ENCODE assay signal across 11 cellular contexts in genomic region chr16:1150511-1150982, GRCh38. TPM values are rescaled to one million over a fixed set of nuclear protein-coding genes. Genes with fewer than 3 reads are reported as not detected.
DNase-seq lines count a peak whose midpoint lies in the region; FAIRE-seq and TF ChIP-seq lines count a peak whose summit lies in the region.
"Had no signal": no experiment of that assay in that cellular context is flagged by ENCODE, and none has a peak within 500 bp of the region (broad histone marks: within the 10 kb centered on the region; RNA-seq: fewer than 3 reads in every experiment).

No MANE protein-coding gene starts in this region.

- H3K4me3 ChIP-seq in CD4-positive, alpha-beta memory T cell (ENCODE audit: low read length in 2 of 2): no peak overlapping the region
- H3K4me3 ChIP-seq in vagina: no peak overlapping the region

- no peaks in the 10 kb centered on the region for H3K36me3 Mint-ChIP-seq in CD4-positive, alpha-beta memory T cell
- H3K36me3 Mint-ChIP-seq in nephron (ENCODE audit: low read depth): no peaks in the 10 kb centered on the region

- peaks cover 0 to 8% (median 0%) of the 10 kb centered on the region in 8 donors for H3K9me3 Mint-ChIP-seq in CD4-positive, alpha-beta memory T cell
- H3K9me3 Mint-ChIP-seq in nephron: no peaks in the 10 kb centered on the region

- peaks cover under 1 to 4% of the 10 kb centered on the region in 2 donors for H3K27me3 Mint-ChIP-seq in CD4-positive, alpha-beta memory T cell
- peaks cover 6% of the 10 kb centered on the region for H3K27me3 Mint-ChIP-seq in nephron (ENCODE audit: low read depth)

- H3K27ac ChIP-seq in CD4-positive, alpha-beta memory T cell (ENCODE audit: low read depth, low read length): no peak overlapping the region
- H3K27ac ChIP-seq in vagina: no peak overlapping the region
- H3K27ac ChIP-seq: VCaP had no signal

- H3K4me1 Mint-ChIP-seq in CD4-positive, alpha-beta memory T cell: peaks cover 0 to 4% (median under 1%) of the 10 kb centered on the region in 4 donors
- H3K4me1 Mint-ChIP-seq in nephron: peaks cover 31% of the 10 kb centered on the region

- peak in 4 of 5 donors; percentile 16 to 28 (median 22) for DNase-seq in CD4-positive, alpha-beta memory T cell
- DNase-seq in HuH-7.5 (ENCODE audit: low spot score) (peak; percentile 69), vagina (ENCODE audit: extremely low spot score in 2 of 2) (no peak), DMS79 (lab: John Stamatoyannopoulos, UW) (no peak), GM12892 (ENCODE audit: insufficient read length) (no peak)
- peak; percentile 32 for DNase-seq in activated T-cell treated with anti-CD3 and anti-CD28 coated beads, Interleukin-2, amount 50 U/mL, for 1 hour
- DNase-seq in activated CD8-positive, alpha-beta memory T cell treated with anti-CD3 and anti-CD28 coated beads for 24 hours: no peak
- DNase-seq: NCI-H1694 had no signal

- H3K4me1 ChIP-seq in CD4-positive, alpha-beta memory T cell (ENCODE audit: insufficient read depth, low read length): peaks cover 11% of the 10 kb centered on the region
- H3K4me1 ChIP-seq in vagina: peaks cover 14% of the 10 kb centered on the region

- TF ChIP-seq CTCF in nephron (IDR thresholded peaks at IDR 0.05; ENCODE audit: unreplicated experiment in 3 of 3) (no peak), vagina (IDR thresholded peaks at IDR 0.05) (no peak)

- CTCF ChIA-PET in CD4-positive, alpha-beta memory T cell (lab: Charles Lee; ENCODE audit: partially characterized antibody): no interaction called here

- no peaks in the 10 kb centered on the region for H3K9me3 ChIP-seq in CD4-positive, alpha-beta memory T cell (ENCODE audit: control insufficient read depth in 1 of 2, low read length in 2 of 2)
- no peaks in the 10 kb centered on the region for H3K9me3 ChIP-seq in vagina

- no peaks in the 10 kb centered on the region for H3K36me3 ChIP-seq in CD4-positive, alpha-beta memory T cell (ENCODE audit: insufficient read depth, low read length)
- H3K36me3 ChIP-seq in vagina: no peaks in the 10 kb centered on the region

- H3K4me3 Mint-ChIP-seq in CD4-positive, alpha-beta memory T cell: peak overlapping the region in 5 of 8 donors; percentile 2 to 60 (median 47)
- H3K4me3 Mint-ChIP-seq in nephron: peak overlapping the region; percentile 31 to 75 (median 66)

- TF ChIP-seq POLR2A in vagina (IDR thresholded peaks at IDR 0.05): no peak
- no peak for TF ChIP-seq POLR2A in GM12892 (IDR thresholded peaks at IDR 0.05; ENCODE audit: low read depth, low read length)

- H3K27me3 ChIP-seq in CD4-positive, alpha-beta memory T cell (ENCODE audit: insufficient read depth, low read length): peaks cover 12% of the 10 kb centered on the region
- H3K27me3 ChIP-seq in vagina: peaks cover 11% of the 10 kb centered on the region

- peak overlapping the region in 2 of 7 donors; percentile 48 to 66 for H3K27ac Mint-ChIP-seq in CD4-positive, alpha-beta memory T cell
- peak overlapping the region in 2 of 3 experiments; percentile 48 to 87 for H3K27ac Mint-ChIP-seq in nephron

- intact Hi-C loops in CD4-positive, alpha-beta memory T cell (cut with micrococcal nuclease): no loop called here
- intact Hi-C loops in vagina (cut with DNase I): loop anchor here (10.0 kb wide), 1 partner anchor 894 kb away; the partner anchor contains the start of genes NTHL1 and TSC2

- POLR2A ChIA-PET in CD4-positive, alpha-beta memory T cell (lab: Charles Lee; ENCODE audit: partially characterized antibody): no interaction called here

- FAIRE-seq in GM12892 (lab: Jason Lieb, UNC): no peak
- FAIRE-seq: colon had no signal

RNA-seq across cellular contexts. Expression of gene CACNA1H, which starts 2.4 kb away (rescaled TPM):
- total RNA-seq in CD4-positive, alpha-beta memory T cell: 1 to 10 TPM; 2.0 to 2.1 TPM
- polyA plus RNA-seq in CD4-positive, alpha-beta memory T cell: under 1 TPM; 0.48 to 0.99 TPM
- total RNA-seq in vagina: 10.8 TPM
- polyA plus RNA-seq in GM12892 (2012; ENCODE audit: missing spikeins): not detected

RNA-seq across cellular contexts. Expression of gene C1QTNF8, which starts 54.5 kb away (rescaled TPM):
- total RNA-seq in CD4-positive, alpha-beta memory T cell: not detected
- polyA plus RNA-seq in CD4-positive, alpha-beta memory T cell: not detected
- not detected for total RNA-seq in vagina
- not detected for polyA plus RNA-seq in GM12892 (2012; ENCODE audit: missing spikeins)

Comparison
In these comparisons a context has a peak if more than half of its experiments do, and no peak if none do; other contexts are left out.
1. DNase-seq: peak in CD4-positive, alpha-beta memory T cell (4 of 5), HuH-7.5 (single experiment) and activated T-cell treated with anti-CD3 and anti-CD28 coated beads, Interleukin-2, amount 50 U/mL, for 1 hour (single experiment); none in vagina (0 of 2), activated CD8-positive, alpha-beta memory T cell treated with anti-CD3 and anti-CD28 coated beads for 24 hours (single experiment), DMS79 (single experiment) and GM12892 (single experiment).